In the genomic region with DNA sequence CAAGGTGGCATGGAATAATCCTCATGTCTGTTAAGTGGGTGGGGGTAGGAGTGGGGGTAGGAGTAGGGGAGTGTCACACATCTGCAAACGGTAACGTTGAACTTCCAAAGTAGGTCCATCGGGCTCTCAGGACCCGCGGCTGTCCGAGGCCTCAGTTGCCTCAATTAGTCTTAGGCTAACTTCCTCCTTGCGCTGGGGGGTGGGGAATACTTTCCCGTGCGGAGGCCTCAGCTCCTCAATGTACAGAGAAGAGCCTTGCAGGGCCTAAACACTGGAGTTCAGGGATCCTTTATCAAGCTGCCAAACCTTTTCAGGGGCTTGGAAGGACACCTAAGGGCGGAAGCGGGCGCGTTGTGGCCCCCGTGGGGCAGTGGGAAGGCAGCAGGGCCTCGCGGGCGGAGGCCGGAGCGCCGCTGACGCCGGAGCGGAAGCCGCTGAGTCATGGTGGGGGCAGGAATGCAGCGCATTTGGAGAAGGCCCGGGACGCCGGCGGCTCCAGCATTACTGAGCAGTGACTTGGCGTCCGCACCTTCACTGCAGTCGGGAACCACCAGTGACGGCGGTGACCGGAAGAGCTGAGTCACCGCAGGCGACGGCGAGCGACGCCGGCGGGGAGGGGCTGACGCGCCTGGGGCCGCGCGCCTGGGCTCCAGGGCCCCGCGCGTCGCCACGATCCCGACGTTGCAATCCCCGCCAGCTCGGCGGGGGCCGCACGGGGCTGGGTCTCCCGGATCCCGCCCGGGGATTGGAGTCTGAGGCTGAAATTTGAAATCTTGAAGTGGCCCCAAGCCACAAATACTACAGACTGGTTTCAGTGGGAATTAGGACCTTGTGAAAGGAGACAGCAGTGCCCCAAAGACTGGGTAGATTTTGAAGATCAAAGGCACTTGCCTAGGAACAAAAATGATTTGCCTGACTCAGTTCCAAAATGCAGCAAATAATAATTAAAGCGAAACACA, we compare ENCODE assay signal across 1 cellular context.
TF ChIP-seq lines count a peak whose summit lies in the region.

No MANE protein-coding gene starts in this region.

TF ChIP-seq in HepG2, 621 proteins besides CTCF, POLR2A, EP300 and RAD21 (continued from another document and continues in another):
- TF ChIP-seq ZNF570 (CRISPR knock-in tag; IDR thresholded peaks at IDR 0.05; ENCODE audit: borderline replicate concordance) (no peak), ZNF264 (CRISPR knock-in tag; IDR thresholded peaks at IDR 0.05) (no peak), KLF15 (CRISPR knock-in tag; IDR thresholded peaks at IDR 0.05; ENCODE audit: borderline replicate concordance) (no peak), ZSCAN21 (CRISPR knock-in tag; IDR thresholded peaks at IDR 0.05; ENCODE audit: borderline replicate concordance) (peak; percentile 94; the same call in 1 of the 2 replicates), KLF16 (CRISPR knock-in tag; IDR thresholded peaks at IDR 0.05) (peak in 1 of 2 experiments; percentile 92; a peak in 2 of 4 replicates), ZNF605 (CRISPR knock-in tag; IDR thresholded peaks at IDR 0.05) (peak; percentile 89), UBTF (CRISPR knock-in tag; IDR thresholded peaks at IDR 0.05) (peak; percentile 97), CHD4 (IDR thresholded peaks at IDR 0.05; ENCODE audit: borderline replicate concordance, low read length) (no peak), ZBTB4 (CRISPR knock-in tag; IDR thresholded peaks at IDR 0.05; ENCODE audit: borderline replicate concordance) (no peak), RERE (CRISPR knock-in tag; IDR thresholded peaks at IDR 0.05; ENCODE audit: low read depth) (no peak; the same call in 1 of the 2 replicates), CCDC6 (CRISPR knock-in tag; IDR thresholded peaks at IDR 0.05) (peak; percentile 97), ZNF580 (CRISPR knock-in tag; IDR thresholded peaks at IDR 0.05; ENCODE audit: borderline replicate concordance, low read depth) (peak; percentile 95; the same call in 1 of the 2 replicates), CBX2 (IDR thresholded peaks at IDR 0.05; ENCODE audit: low read depth, low read length) (no peak), CBX2 (CRISPR knock-in tag; IDR thresholded peaks at IDR 0.05; ENCODE audit: low read depth) (no peak), ZNF616 (CRISPR knock-in tag; IDR thresholded peaks at IDR 0.05; ENCODE audit: low read depth) (peak; percentile 80; the same call in 1 of the 2 replicates), SIX4 (CRISPR knock-in tag; IDR thresholded peaks at IDR 0.05) (no peak), GATA4 (IDR thresholded peaks at IDR 0.05; ENCODE audit: borderline replicate concordance, low read depth) (no peak), ETV6 (CRISPR knock-in tag; conservative IDR thresholded peaks at IDR 0.05) (0 out of 2 replicates have a peak, but pooled peaks have one; percentile 79)
- TF ChIP-seq, protein P1, sequence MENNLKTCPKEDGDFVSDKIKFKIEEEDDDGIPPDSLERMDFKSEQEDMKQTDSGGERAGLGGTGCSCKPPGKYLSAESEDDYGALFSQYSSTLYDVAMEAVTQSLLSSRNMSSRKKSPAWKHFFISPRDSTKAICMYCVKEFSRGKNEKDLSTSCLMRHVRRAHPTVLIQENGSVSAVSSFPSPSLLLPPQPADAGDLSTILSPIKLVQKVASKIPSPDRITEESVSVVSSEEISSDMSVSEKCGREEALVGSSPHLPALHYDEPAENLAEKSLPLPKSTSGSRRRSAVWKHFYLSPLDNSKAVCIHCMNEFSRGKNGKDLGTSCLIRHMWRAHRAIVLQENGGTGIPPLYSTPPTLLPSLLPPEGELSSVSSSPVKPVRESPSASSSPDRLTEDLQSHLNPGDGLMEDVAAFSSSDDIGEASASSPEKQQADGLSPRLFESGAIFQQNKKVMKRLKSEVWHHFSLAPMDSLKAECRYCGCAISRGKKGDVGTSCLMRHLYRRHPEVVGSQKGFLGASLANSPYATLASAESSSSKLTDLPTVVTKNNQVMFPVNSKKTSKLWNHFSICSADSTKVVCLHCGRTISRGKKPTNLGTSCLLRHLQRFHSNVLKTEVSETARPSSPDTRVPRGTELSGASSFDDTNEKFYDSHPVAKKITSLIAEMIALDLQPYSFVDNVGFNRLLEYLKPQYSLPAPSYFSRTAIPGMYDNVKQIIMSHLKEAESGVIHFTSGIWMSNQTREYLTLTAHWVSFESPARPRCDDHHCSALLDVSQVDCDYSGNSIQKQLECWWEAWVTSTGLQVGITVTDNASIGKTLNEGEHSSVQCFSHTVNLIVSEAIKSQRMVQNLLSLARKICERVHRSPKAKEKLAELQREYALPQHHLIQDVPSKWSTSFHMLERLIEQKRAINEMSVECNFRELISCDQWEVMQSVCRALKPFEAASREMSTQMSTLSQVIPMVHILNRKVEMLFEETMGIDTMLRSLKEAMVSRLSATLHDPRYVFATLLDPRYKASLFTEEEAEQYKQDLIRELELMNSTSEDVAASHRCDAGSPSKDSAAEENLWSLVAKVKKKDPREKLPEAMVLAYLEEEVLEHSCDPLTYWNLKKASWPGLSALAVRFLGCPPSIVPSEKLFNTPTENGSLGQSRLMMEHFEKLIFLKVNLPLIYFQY (CRISPR knock-in tag; IDR thresholded peaks at IDR 0.05; ENCODE audit: borderline replicate concordance), result peak; percentile 37; the same call in 1 of the 2 replicates
- TF ChIP-seq, protein P2, sequence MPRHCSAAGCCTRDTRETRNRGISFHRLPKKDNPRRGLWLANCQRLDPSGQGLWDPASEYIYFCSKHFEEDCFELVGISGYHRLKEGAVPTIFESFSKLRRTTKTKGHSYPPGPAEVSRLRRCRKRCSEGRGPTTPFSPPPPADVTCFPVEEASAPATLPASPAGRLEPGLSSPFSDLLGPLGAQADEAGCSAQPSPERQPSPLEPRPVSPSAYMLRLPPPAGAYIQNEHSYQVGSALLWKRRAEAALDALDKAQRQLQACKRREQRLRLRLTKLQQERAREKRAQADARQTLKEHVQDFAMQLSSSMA (CRISPR knock-in tag; IDR thresholded peaks at IDR 0.05), result no peak
- TF ChIP-seq, protein P3, sequence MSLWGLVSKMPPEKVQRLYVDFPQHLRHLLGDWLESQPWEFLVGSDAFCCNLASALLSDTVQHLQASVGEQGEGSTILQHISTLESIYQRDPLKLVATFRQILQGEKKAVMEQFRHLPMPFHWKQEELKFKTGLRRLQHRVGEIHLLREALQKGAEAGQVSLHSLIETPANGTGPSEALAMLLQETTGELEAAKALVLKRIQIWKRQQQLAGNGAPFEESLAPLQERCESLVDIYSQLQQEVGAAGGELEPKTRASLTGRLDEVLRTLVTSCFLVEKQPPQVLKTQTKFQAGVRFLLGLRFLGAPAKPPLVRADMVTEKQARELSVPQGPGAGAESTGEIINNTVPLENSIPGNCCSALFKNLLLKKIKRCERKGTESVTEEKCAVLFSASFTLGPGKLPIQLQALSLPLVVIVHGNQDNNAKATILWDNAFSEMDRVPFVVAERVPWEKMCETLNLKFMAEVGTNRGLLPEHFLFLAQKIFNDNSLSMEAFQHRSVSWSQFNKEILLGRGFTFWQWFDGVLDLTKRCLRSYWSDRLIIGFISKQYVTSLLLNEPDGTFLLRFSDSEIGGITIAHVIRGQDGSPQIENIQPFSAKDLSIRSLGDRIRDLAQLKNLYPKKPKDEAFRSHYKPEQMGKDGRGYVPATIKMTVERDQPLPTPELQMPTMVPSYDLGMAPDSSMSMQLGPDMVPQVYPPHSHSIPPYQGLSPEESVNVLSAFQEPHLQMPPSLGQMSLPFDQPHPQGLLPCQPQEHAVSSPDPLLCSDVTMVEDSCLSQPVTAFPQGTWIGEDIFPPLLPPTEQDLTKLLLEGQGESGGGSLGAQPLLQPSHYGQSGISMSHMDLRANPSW (CRISPR knock-in tag; IDR thresholded peaks at IDR 0.05; ENCODE audit: borderline replicate concordance), result no peak
- TF ChIP-seq, protein P4, sequence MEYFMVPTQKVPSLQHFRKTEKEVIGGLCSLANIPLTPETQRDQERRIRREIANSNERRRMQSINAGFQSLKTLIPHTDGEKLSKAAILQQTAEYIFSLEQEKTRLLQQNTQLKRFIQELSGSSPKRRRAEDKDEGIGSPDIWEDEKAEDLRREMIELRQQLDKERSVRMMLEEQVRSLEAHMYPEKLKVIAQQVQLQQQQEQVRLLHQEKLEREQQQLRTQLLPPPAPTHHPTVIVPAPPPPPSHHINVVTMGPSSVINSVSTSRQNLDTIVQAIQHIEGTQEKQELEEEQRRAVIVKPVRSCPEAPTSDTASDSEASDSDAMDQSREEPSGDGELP (IDR thresholded peaks at IDR 0.05; ENCODE audit: borderline replicate concordance, low read depth), result peak; percentile 71; the same call in 1 of the 2 replicates
